In genomic region chr21:45074818-45075605, GRCh38 we compare ENCODE assay signal across 8 cellular contexts. TPM values are rescaled to one million over a fixed set of nuclear protein-coding genes. Genes with fewer than 3 reads are reported as not detected.
A peak's percentile ranks its signal among the peaks of the same experiment; 100 is the strongest.
DNase-seq lines count a peak whose midpoint lies in the region; ATAC-seq, FAIRE-seq and TF ChIP-seq lines count a peak whose summit lies in the region.

No MANE protein-coding gene starts in this region.

- no peak for FAIRE-seq in kidney (lab: Jason Lieb, UNC)

- no peak for TF ChIP-seq CTCF in kidney (IDR thresholded peaks at IDR 0.05; ENCODE audit: borderline replicate concordance, extremely low read depth, insufficient read depth)

- H3K4me1 ChIP-seq in kidney (ENCODE audit: control insufficient read depth in 1 of 2, insufficient read depth in 1 of 2, low read depth in 1 of 2, low read length in 2 of 2), result no peaks in the 10 kb centered on the region

- no peaks in the 10 kb centered on the region for H3K36me3 ChIP-seq in kidney (ENCODE audit: control insufficient read depth in 1 of 2, insufficient read depth in 2 of 2, low read length in 2 of 2)

- peak; percentile 82 for DNase-seq in DMS 273 (lab: John Stamatoyannopoulos, UW; ENCODE audit: unreplicated experiment)
- peak; percentile 9 for DNase-seq in RKO (ENCODE audit: low spot score)
- DNase-seq in T47D (ENCODE audit: low read depth in 1 of 2, low spot score in 1 of 2), result peak; percentile 35 to 43
- peak; percentile 86 for DNase-seq in kidney
- peak; percentile 27 for DNase-seq in stimulated activated CD4-positive, alpha-beta T cell treated with anti-CD3 and anti-CD28 coated beads, Interleukin-4, amount 100 ng/mL, for 24 hours
- DNase-seq in OCI-M2 (lab: John Stamatoyannopoulos, UW; ENCODE audit: unreplicated experiment), result no peak

- intact Hi-C loops in kidney (cut with DNase I), result no loop called here

- ATAC-seq in HG02588 (IDR thresholded peaks at IDR 0.05; ENCODE audit: unreplicated experiment) (peak; percentile 24), HG03139 (IDR thresholded peaks at IDR 0.05; ENCODE audit: unreplicated experiment) (no peak)

- no peaks in the 10 kb centered on the region for H3K9me3 ChIP-seq in kidney (ENCODE audit: control insufficient read depth in 1 of 2, low read length in 2 of 2)

- peak overlapping the region; percentile 43 to 55 for H3K9ac ChIP-seq in kidney (ENCODE audit: low read length in 2 of 2)

- peak overlapping the region; percentile 30 to 67 for H3K4me3 ChIP-seq in kidney (ENCODE audit: low read length in 2 of 2)

- in situ Hi-C loops in T47D (cut with HindIII; ENCODE audit: low pct_unique_long_range_greater_than_20kb, low sequenced_read_pairs), result no loop called here

- peak overlapping the region in 1 of 2 donors; percentile 42 for H3K27ac ChIP-seq in kidney (ENCODE audit: low read depth in 2 of 2, low read length in 2 of 2)

RNA-seq across cellular contexts. Expression of gene ADARB1, which starts 0.6 kb away (rescaled TPM):
- total RNA-seq in kidney, result 34.9 TPM
- polyA plus RNA-seq in kidney (ENCODE audit: insufficient read depth, low read depth, low replicate concordance), result 6.7 TPM
